Comparison of ENCODE assay signal across 1 cellular context in the genomic region with DNA sequence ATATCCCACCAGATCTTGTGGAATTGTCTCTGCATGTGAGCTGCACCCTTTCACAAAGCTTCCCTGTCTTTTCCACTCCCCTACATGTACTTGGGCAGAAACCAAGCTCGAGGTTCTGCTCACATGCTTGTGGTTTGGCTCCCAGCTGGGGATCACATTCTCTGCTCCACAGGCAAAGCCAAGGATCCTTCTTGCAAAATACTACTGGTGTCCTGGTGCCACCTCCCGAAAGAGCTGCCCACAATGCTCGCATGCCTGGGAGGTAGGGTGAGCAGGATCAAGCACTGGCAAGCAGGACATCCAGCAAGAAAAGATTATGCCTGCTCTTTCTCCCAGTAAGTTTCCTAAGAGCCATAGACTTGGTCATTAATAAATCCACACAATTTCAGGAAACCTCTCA.
TF ChIP-seq lines count a peak whose summit lies in the region.

No MANE protein-coding gene starts in this region.

TF ChIP-seq in HepG2, 621 proteins besides CTCF, POLR2A, EP300 and RAD21 (continued from another document):
- TF ChIP-seq, protein P1, sequence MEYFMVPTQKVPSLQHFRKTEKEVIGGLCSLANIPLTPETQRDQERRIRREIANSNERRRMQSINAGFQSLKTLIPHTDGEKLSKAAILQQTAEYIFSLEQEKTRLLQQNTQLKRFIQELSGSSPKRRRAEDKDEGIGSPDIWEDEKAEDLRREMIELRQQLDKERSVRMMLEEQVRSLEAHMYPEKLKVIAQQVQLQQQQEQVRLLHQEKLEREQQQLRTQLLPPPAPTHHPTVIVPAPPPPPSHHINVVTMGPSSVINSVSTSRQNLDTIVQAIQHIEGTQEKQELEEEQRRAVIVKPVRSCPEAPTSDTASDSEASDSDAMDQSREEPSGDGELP (IDR thresholded peaks at IDR 0.05; ENCODE audit: borderline replicate concordance, low read depth) = no peak
- TF ChIP-seq ZNF230 (CRISPR knock-in tag; IDR thresholded peaks at IDR 0.05) = no peak
TF ChIP-seq in HepG2: peak in this region for 0.
